ENCODE assay signal across 10 cellular contexts in genomic region chr17:62692721-62693431, GRCh38.
DNase-seq lines count a peak whose midpoint lies in the region; ATAC-seq and TF ChIP-seq lines count a peak whose summit lies in the region.
"Had no signal": no experiment of that assay in that cellular context is flagged by ENCODE, and none has a peak within 500 bp of the region (broad histone marks: within the 10 kb centered on the region; RNA-seq: fewer than 3 reads in every experiment).

No MANE protein-coding gene starts in this region.

- POLR2A ChIA-PET in activated CD8-positive, alpha-beta T cell treated with anti-CD3 and anti-CD28 coated beads for 36 hours (lab: Charles Lee) = no interaction called here
- POLR2A ChIA-PET in activated CD8-positive, alpha-beta T cell treated with anti-CD3 and anti-CD28 coated beads, Interleukin-2, amount 10 ng/mL, durations not matched to agents 7 days and 5 days (lab: Charles Lee) = no interaction called here

- no peak overlapping the region for H3K4me3 ChIP-seq in upper lobe of left lung
- H3K4me3 ChIP-seq: lung had no signal

- H3K27ac Mint-ChIP-seq in activated CD8-positive, alpha-beta T cell treated with anti-CD3 and anti-CD28 coated beads for 36 hours = no peak overlapping the region
- H3K27ac Mint-ChIP-seq in activated CD8-positive, alpha-beta T cell treated with anti-CD3 and anti-CD28 coated beads, Interleukin-2, amount 10 ng/mL, durations not matched to agents 7 days and 5 days = no peak overlapping the region

- no peak for ATAC-seq in activated CD8-positive, alpha-beta T cell treated with anti-CD3 and anti-CD28 coated beads for 36 hours
- no peak for ATAC-seq in activated CD8-positive, alpha-beta T cell treated with anti-CD3 and anti-CD28 coated beads, Interleukin-2, amount 10 ng/mL, durations not matched to agents 7 days and 5 days
- ATAC-seq in upper lobe of left lung (ENCODE audit: low FRiP score in 2 of 2) = no peak
- ATAC-seq in HG02938 (IDR thresholded peaks at IDR 0.05; ENCODE audit: unreplicated experiment) = no peak
- ATAC-seq in GM19324 (IDR thresholded peaks at IDR 0.05; ENCODE audit: low FRiP score, unreplicated experiment) = no peak

- intact Hi-C loops in activated CD8-positive, alpha-beta T cell treated with anti-CD3 and anti-CD28 coated beads for 36 hours (cut with micrococcal nuclease) = no loop called here

- H3K4me3 Mint-ChIP-seq in activated CD8-positive, alpha-beta T cell treated with anti-CD3 and anti-CD28 coated beads for 36 hours = no peak overlapping the region
- no peak overlapping the region for H3K4me3 Mint-ChIP-seq in activated CD8-positive, alpha-beta T cell treated with anti-CD3 and anti-CD28 coated beads, Interleukin-2, amount 10 ng/mL, durations not matched to agents 7 days and 5 days
- H3K4me3 Mint-ChIP-seq: activated T-cell treated with anti-CD3 and anti-CD28 coated beads, Interleukin-2, amount 50 U/mL, for 4 hours had no signal

- no peak for TF ChIP-seq CTCF in activated CD8-positive, alpha-beta T cell treated with anti-CD3 and anti-CD28 coated beads for 36 hours (IDR thresholded peaks at IDR 0.05)
- TF ChIP-seq CTCF in upper lobe of left lung (IDR thresholded peaks at IDR 0.05) = peak in 4 of 6 experiments; percentile 27 to 36 (median 31)

- H3K27me3 Mint-ChIP-seq in activated CD8-positive, alpha-beta T cell treated with anti-CD3 and anti-CD28 coated beads for 36 hours = peaks cover 2% of the 10 kb centered on the region
- no peaks in the 10 kb centered on the region for H3K27me3 Mint-ChIP-seq in activated CD8-positive, alpha-beta T cell treated with anti-CD3 and anti-CD28 coated beads, Interleukin-2, amount 10 ng/mL, durations not matched to agents 7 days and 5 days (ENCODE audit: low read depth)

- no peaks in the 10 kb centered on the region for H3K4me1 Mint-ChIP-seq in activated CD8-positive, alpha-beta T cell treated with anti-CD3 and anti-CD28 coated beads for 36 hours (ENCODE audit: low read depth)
- H3K4me1 Mint-ChIP-seq in activated CD8-positive, alpha-beta T cell treated with anti-CD3 and anti-CD28 coated beads, Interleukin-2, amount 10 ng/mL, durations not matched to agents 7 days and 5 days (ENCODE audit: low read depth) = no peaks in the 10 kb centered on the region

- H3K36me3 Mint-ChIP-seq in activated CD8-positive, alpha-beta T cell treated with anti-CD3 and anti-CD28 coated beads for 36 hours (ENCODE audit: low read depth) = no peaks in the 10 kb centered on the region
- H3K36me3 Mint-ChIP-seq in activated CD8-positive, alpha-beta T cell treated with anti-CD3 and anti-CD28 coated beads, Interleukin-2, amount 10 ng/mL, durations not matched to agents 7 days and 5 days (ENCODE audit: low read depth) = no peaks in the 10 kb centered on the region

- TF ChIP-seq POLR2A in upper lobe of left lung (IDR thresholded peaks at IDR 0.05) = no peak

- 87 to 92% methylated on average over 9 to 14 of the region's 14 CpGs for WGBS in upper lobe of left lung, 2 donors

- peaks cover 7 to 16% (median 13%) of the 10 kb centered on the region in 4 donors for H3K4me1 ChIP-seq in upper lobe of left lung

- DNase-seq in activated CD8-positive, alpha-beta T cell treated with anti-CD3 and anti-CD28 coated beads for 36 hours = peak; percentile 20
- DNase-seq in activated CD8-positive, alpha-beta T cell treated with anti-CD3 and anti-CD28 coated beads, Interleukin-2, amount 10 ng/mL, durations not matched to agents 7 days and 5 days = no peak
- DNase-seq in OCI-M1 (lab: John Stamatoyannopoulos, UW) (peak; percentile 38), fibroblast of peridontal ligament (ENCODE audit: extremely low read depth) (peak; percentile 28), upper lobe of left lung (no peak), substantia nigra (lab: John Stamatoyannopoulos, UW) (no peak)
- DNase-seq: activated T-cell treated with anti-CD3 and anti-CD28 coated beads, Interleukin-2, amount 50 U/mL, for 4 hours had no signal

- peaks cover 0 to 26% (median 9%) of the 10 kb centered on the region in 4 donors for H3K36me3 ChIP-seq in upper lobe of left lung

- H3K9me3 Mint-ChIP-seq in activated CD8-positive, alpha-beta T cell treated with anti-CD3 and anti-CD28 coated beads for 36 hours = no peaks in the 10 kb centered on the region
- no peaks in the 10 kb centered on the region for H3K9me3 Mint-ChIP-seq in activated CD8-positive, alpha-beta T cell treated with anti-CD3 and anti-CD28 coated beads, Interleukin-2, amount 10 ng/mL, durations not matched to agents 7 days and 5 days (ENCODE audit: insufficient read depth)
- H3K9me3 Mint-ChIP-seq: activated T-cell treated with anti-CD3 and anti-CD28 coated beads, Interleukin-2, amount 50 U/mL, for 4 hours had no signal

- no peak for TF ChIP-seq EP300 in upper lobe of left lung (IDR thresholded peaks at IDR 0.05)

- no peaks in the 10 kb centered on the region for H3K27me3 ChIP-seq in upper lobe of left lung

- H3K9me3 ChIP-seq in upper lobe of left lung = no peaks in the 10 kb centered on the region

- H3K27ac ChIP-seq in upper lobe of left lung (no peak overlapping the region), substantia nigra (ENCODE audit: low read depth, low read length, poor library complexity, severe bottlenecking) (no peak overlapping the region)

- CTCF ChIA-PET in activated CD8-positive, alpha-beta T cell treated with anti-CD3 and anti-CD28 coated beads for 36 hours (lab: Charles Lee) = interaction anchor here (1.1 kb wide), 1 partner anchor 20 kb away, joined by 4 read pairs; no protein-coding TSS in a partner anchor
- CTCF ChIA-PET in activated CD8-positive, alpha-beta T cell treated with anti-CD3 and anti-CD28 coated beads, Interleukin-2, amount 10 ng/mL, durations not matched to agents 7 days and 5 days (lab: Charles Lee) = no interaction called here

Comparison
In these comparisons a context has a peak if more than half of its experiments do, and no peak if none do; other contexts are left out.
1. DNase-seq: peak in activated CD8-positive, alpha-beta T cell treated with anti-CD3 and anti-CD28 coated beads for 36 hours (single experiment), OCI-M1 (single experiment) and fibroblast of peridontal ligament (single experiment); none in activated CD8-positive, alpha-beta T cell treated with anti-CD3 and anti-CD28 coated beads, Interleukin-2, amount 10 ng/mL, durations not matched to agents 7 days and 5 days (single experiment), upper lobe of left lung (0 of 2) and substantia nigra (0 of 49).